8 cellular contexts compared by ENCODE assay signal in genomic region chrX:75522565-75523411, GRCh38.
DNase-seq lines count a peak whose midpoint lies in the region; ATAC-seq and TF ChIP-seq lines count a peak whose summit lies in the region.

A gene with protein sequence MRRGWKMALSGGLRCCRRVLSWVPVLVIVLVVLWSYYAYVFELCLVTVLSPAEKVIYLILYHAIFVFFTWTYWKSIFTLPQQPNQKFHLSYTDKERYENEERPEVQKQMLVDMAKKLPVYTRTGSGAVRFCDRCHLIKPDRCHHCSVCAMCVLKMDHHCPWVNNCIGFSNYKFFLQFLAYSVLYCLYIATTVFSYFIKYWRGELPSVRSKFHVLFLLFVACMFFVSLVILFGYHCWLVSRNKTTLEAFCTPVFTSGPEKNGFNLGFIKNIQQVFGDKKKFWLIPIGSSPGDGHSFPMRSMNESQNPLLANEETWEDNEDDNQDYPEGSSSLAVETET (minus strand): TSS chrX:75523037. CDS start chrX:75523024, 13 bp downstream.

- DNase-seq in ELF-1 (ENCODE audit: low read depth, low spot score) (peak; percentile 81), NCI-H526 (lab: John Stamatoyannopoulos, UW) (peak; percentile 30 to 66), foreskin fibroblast (peak in 1 of 2 donors; percentile 6), stromal cell of bone marrow (ENCODE audit: low read depth) (peak; percentile 28)
- DNase-seq in activated T-helper 9 cell treated with anti-CD3 and anti-CD28 coated beads, Interleukin-2, amount 50 U/mL, for 16 hours (ENCODE audit: low read depth) = peak; percentile 17

- H3K27me3 Mint-ChIP-seq in nephron (ENCODE audit: low read depth) = no peaks in the 10 kb centered on the region

- peaks cover 15% of the 10 kb centered on the region for H3K4me1 Mint-ChIP-seq in nephron

- ATAC-seq in GM21786 (IDR thresholded peaks at IDR 0.05; ENCODE audit: unreplicated experiment) = no peak
- no peak for ATAC-seq in GM21717 (IDR thresholded peaks at IDR 0.05; ENCODE audit: unreplicated experiment)

- H3K4me3 ChIP-seq in foreskin fibroblast (ENCODE audit: low read depth in 1 of 2, low read length in 2 of 2) = peak within 1 kb of the TSS; percentile 8 to 58

- peaks cover 7% of the 10 kb centered on the region for H3K36me3 Mint-ChIP-seq in nephron (ENCODE audit: low read depth)

- H3K27ac Mint-ChIP-seq in nephron = peak within 1 kb of the TSS; percentile 91 to 94 (median 93)

- H3K9me3 Mint-ChIP-seq in nephron = peaks cover 12% of the 10 kb centered on the region

- H3K4me3 Mint-ChIP-seq in nephron = peak within 1 kb of the TSS; percentile 93 to 96 (median 94)

- no peak for TF ChIP-seq CTCF in foreskin fibroblast (IDR thresholded peaks at IDR 0.05; ENCODE audit: low read depth, low read length)
- no peak for TF ChIP-seq CTCF in nephron (IDR thresholded peaks at IDR 0.05; ENCODE audit: unreplicated experiment in 3 of 3)
